In the genomic region with DNA sequence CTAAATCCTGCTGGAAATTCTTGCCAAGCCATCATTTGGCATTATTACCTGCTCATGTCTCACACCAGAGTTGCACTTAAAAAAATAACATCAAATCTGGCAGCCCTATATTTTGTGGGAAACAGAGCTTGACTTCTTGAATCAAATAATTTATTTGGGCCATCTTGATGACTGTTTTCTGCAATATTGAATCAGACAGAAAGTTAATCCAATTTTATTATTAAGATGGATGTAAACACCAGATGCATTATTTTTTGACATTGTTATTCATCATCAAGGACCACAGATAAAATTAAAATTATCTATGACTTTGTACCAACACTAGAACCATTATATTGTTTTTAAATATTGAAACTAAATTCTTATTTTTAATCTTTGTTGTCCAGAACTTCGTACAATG, we compare ENCODE assay signal across 33 cellular contexts.
"Had no signal": no experiment of that assay in that cellular context is flagged by ENCODE, and none has a peak within 500 bp of the region (broad histone marks: within the 10 kb centered on the region; RNA-seq: fewer than 3 reads in every experiment).

No MANE protein-coding gene starts in this region.

- H3K9me3 ChIP-seq: adrenal gland, body of pancreas, breast epithelium had no signal

- H3K36me3 ChIP-seq: adrenal gland, brain microvascular endothelial cell, breast epithelium had no signal

- DNase-seq: activated B cell treated with CpG ODN at 0.5 μM for 24 hours; activated CD4-positive, alpha-beta memory T cell treated with anti-CD3 and anti-CD28 coated beads for 36 hours; activated CD4-positive, alpha-beta T cell treated with anti-CD3 and anti-CD28 coated beads for 4 hours; activated CD4-positive, alpha-beta T cell treated with anti-CD3 and anti-CD28 coated beads, Interleukin-2, amount 10 ng/mL, durations not matched to agents 24 days and 14 days; activated CD4-positive, alpha-beta T cell treated with anti-CD3 and anti-CD28 coated beads, Interleukin-2, amount 50 U/mL, for 1 hour; activated CD4-positive, alpha-beta T cell treated with anti-CD3 and anti-CD28 coated beads, Interleukin-2, amount 50 U/mL, for 4 hours; activated CD4-positive, CD25-positive, alpha-beta regulatory T cell treated with anti-CD3 and anti-CD28 coated beads, Interleukin-2, amount 50 U/mL, for 72 hours; activated CD8-positive, alpha-beta memory T cell treated with anti-CD3 and anti-CD28 coated beads, Interleukin-2, amount 50 U/mL, for 4 hours; activated CD8-positive, alpha-beta T cell treated with anti-CD3 and anti-CD28 coated beads for 36 hours; activated effector memory CD4-positive, alpha-beta T cell treated with anti-CD3 and anti-CD28 coated beads, Interleukin-2, amount 50 U/mL, for 16 hours; activated gamma-delta T cell treated with Interleukin-2 at 50 U/mL for 16 hours; activated naive CD4-positive, alpha-beta T cell; activated naive CD4-positive, alpha-beta T cell treated with anti-CD3 and anti-CD28 coated beads for 36 hours; activated naive CD4-positive, alpha-beta T cell treated with anti-CD3 and anti-CD28 coated beads, Interleukin-2, amount 50 U/mL, for 16 hours; activated naive CD8-positive, alpha-beta T cell treated with anti-CD3 and anti-CD28 coated beads for 36 hours; activated T-cell treated with anti-CD3 and anti-CD28 coated beads for 4 hours; activated T-cell treated with anti-CD3 and anti-CD28 coated beads, Interleukin-2, amount 50 U/mL, for 1 hour; activated T-cell treated with anti-CD3 and anti-CD28 coated beads, Interleukin-2, amount 50 U/mL, for 4 hours; activated T-cell treated with anti-CD3 and anti-CD28 coated beads, Interleukin-2, amount 50 U/mL, for 72 hours; adrenal gland; amniotic stem cell; aorta; body of pancreas; brain microvascular endothelial cell; central memory CD4-positive, alpha-beta T cell; cerebellar nuclear complex; T-cell; T-helper 17 cell; T-helper 9 cell had no signal

- H3K27me3 ChIP-seq: adrenal gland, body of pancreas, brain microvascular endothelial cell, breast epithelium had no signal

- H3K4me3 ChIP-seq: adrenal gland, body of pancreas, breast epithelium had no signal

- H3K27ac ChIP-seq: adrenal gland, body of pancreas, brain microvascular endothelial cell, breast epithelium, VCaP had no signal

- H3K4me1 ChIP-seq: adrenal gland, body of pancreas, breast epithelium had no signal

- FAIRE-seq: astrocyte, TTC549 had no signal
